In the genomic region with DNA sequence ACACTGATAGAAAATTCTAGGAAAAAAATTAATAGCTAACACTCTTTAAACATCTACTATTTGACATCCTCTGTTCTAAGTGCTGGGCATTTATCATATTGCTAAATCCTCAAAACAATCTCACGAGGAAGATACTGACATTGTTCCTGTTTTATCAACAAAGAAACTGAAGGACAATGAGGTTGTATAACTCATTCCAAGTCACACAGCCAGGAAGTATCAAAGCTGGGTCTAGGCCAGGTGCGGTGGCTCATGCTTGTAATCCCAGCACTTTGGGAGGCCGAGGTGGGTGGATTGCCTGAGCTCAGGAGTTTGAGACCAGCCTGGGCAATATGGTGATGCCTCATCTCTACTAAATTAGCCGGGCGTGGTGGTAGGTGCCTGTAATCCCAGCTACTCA, we compare ENCODE assay signal across 15 cellular contexts. TPM values are rescaled to one million over a fixed set of nuclear protein-coding genes. Genes with fewer than 3 reads are reported as not detected.
A peak's percentile ranks its signal among the peaks of the same experiment; 100 is the strongest.
DNase-seq lines count a peak whose midpoint lies in the region; ATAC-seq and TF ChIP-seq lines count a peak whose summit lies in the region.
"Had no signal": no experiment of that assay in that cellular context is flagged by ENCODE, and none has a peak within 500 bp of the region (broad histone marks: within the 10 kb centered on the region; RNA-seq: fewer than 3 reads in every experiment).

No MANE protein-coding gene starts in this region.

- no peaks in the 10 kb centered on the region for H3K36me3 ChIP-seq in SJSA1
- H3K36me3 ChIP-seq: Peyer's patch had no signal

- in situ Hi-C loops in G401 (cut with HindIII; ENCODE audit: low sequenced_read_pairs): no loop called here

- ATAC-seq in right cardiac atrium (peak; percentile 24 to 58), left ventricle myocardium superior (no peak)

- H3K9me3 ChIP-seq in right cardiac atrium (ENCODE audit: control insufficient read depth, low read length): no peaks in the 10 kb centered on the region
- no peaks in the 10 kb centered on the region for H3K9me3 ChIP-seq in SJSA1 (replicated peaks)
- H3K9me3 ChIP-seq: Peyer's patch had no signal

- no peak overlapping the region for H3K4me3 ChIP-seq in right cardiac atrium (ENCODE audit: low read length)
- H3K4me3 ChIP-seq in SJSA1: no peak overlapping the region
- no peak overlapping the region for H3K4me3 ChIP-seq in epithelial cell of esophagus (ENCODE audit: low read length)
- H3K4me3 ChIP-seq: Peyer's patch had no signal

- H3K4me1 ChIP-seq in right cardiac atrium (ENCODE audit: control insufficient read depth, insufficient read depth, low read length) (no peaks in the 10 kb centered on the region), SJSA1 (replicated peaks) (peaks cover 56% of the 10 kb centered on the region)
- H3K4me1 ChIP-seq: Peyer's patch had no signal

- intact Hi-C loops in right cardiac atrium (cut with DNase I): no loop called here
- intact Hi-C loops in left ventricle myocardium superior (cut with micrococcal nuclease): no loop called here

- H3K27ac ChIP-seq in right cardiac atrium (ENCODE audit: low read length) (no peak overlapping the region), SJSA1 (peak overlapping the region; percentile 54)
- H3K27ac ChIP-seq: KMS-11 had no signal

- no peak for DNase-seq in right cardiac atrium
- DNase-seq in left ventricle myocardium superior: no peak
- DNase-seq in SJSA1 (ENCODE audit: low read depth in 1 of 2, low spot score in 2 of 2): no peak
- DNase-seq in epithelial cell of esophagus (ENCODE audit: low read depth): peak; percentile 54
- no peak for DNase-seq in NCI-H748 (lab: John Stamatoyannopoulos, UW; ENCODE audit: unreplicated experiment)
- DNase-seq in SIG-M5 treated with dmso at 0.1 percent for 504 hours (lab: John Stamatoyannopoulos, UW; ENCODE audit: unreplicated experiment): no peak
- no peak for DNase-seq in G401 (ENCODE audit: low spot score)
- no peak for DNase-seq in NCI-H2107 treated with DMSO at 0.1 percent for 48 hours (lab: John Stamatoyannopoulos, UW; ENCODE audit: unreplicated experiment)
- DNase-seq: activated effector memory CD4-positive, alpha-beta T cell treated with anti-CD3 and anti-CD28 coated beads, Interleukin-2, amount 50 U/mL, for 16 hours; islet precursor cell; NCI-H187; NCI-H524; SW 1271 had no signal

- no peak for TF ChIP-seq CTCF in epithelial cell of esophagus (IDR thresholded peaks at IDR 0.05; ENCODE audit: insufficient read depth, low read depth, low read length, missing control alignments)

- 75% methylated on average over 5 of the region's 5 CpGs for WGBS in right cardiac atrium

- H3K27me3 ChIP-seq in right cardiac atrium (ENCODE audit: control insufficient read depth, insufficient read depth) (no peaks in the 10 kb centered on the region), SJSA1 (replicated peaks) (no peaks in the 10 kb centered on the region)
- H3K27me3 ChIP-seq: Peyer's patch had no signal

RNA-seq across cellular contexts. Expression of a gene that starts 51.6 kb away (rescaled TPM):
- total RNA-seq in right cardiac atrium (10 to 100 TPM in 1 of 4 donors, 1 to 10 TPM in 1, under 1 TPM in 2; 0.43 to 10.9 (median 1.1) TPM), left ventricle myocardium superior (1.2 TPM)
- 17.2 TPM for polyA plus RNA-seq in right cardiac atrium
- 3.3 and 5.8 TPM in 2 replicates for total RNA-seq in SJSA1 (2014; rRNA removed; shearing (Covaris generic))
- not detected in 2 replicates for total RNA-seq in G401 (2014; rRNA removed; shearing (Covaris generic))
